ENCODE assay signal across 9 cellular contexts in the genomic region with DNA sequence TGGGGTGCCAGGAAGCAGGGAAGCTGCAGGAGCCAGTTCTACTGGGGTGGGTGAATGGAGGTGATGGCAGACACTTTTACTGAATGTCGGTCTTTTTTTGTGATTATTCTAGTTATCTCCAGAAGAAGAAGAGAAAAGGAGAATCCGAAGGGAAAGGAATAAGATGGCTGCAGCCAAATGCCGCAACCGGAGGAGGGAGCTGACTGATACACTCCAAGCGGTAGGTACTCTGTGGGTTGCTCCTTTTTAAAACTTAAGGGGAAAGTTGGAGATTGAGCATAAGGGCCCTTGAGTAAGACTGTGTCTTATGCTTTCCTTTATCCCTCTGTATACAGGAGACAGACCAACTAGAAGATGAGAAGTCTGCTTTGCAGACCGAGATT. TPM values are rescaled to one million over a fixed set of nuclear protein-coding genes. Genes with fewer than 3 reads are reported as not detected.
A peak's percentile ranks its signal among the peaks of the same experiment; 100 is the strongest.
DNase-seq lines count a peak whose midpoint lies in the region; ATAC-seq, FAIRE-seq and TF ChIP-seq lines count a peak whose summit lies in the region.
"Had no signal": no experiment of that assay in that cellular context is flagged by ENCODE, and none has a peak within 500 bp of the region (broad histone marks: within the 10 kb centered on the region; RNA-seq: fewer than 3 reads in every experiment).

No MANE protein-coding gene starts in this region.

- H3K36me3 Mint-ChIP-seq in endodermal cell (ENCODE audit: low read depth), result peaks cover 15% of the 10 kb centered on the region
- H3K36me3 Mint-ChIP-seq in naive thymus-derived CD4-positive, alpha-beta T cell, result peaks cover 3 to 12% (median 5%) of the 10 kb centered on the region in 5 donors

- H3K27me3 Mint-ChIP-seq in endodermal cell (ENCODE audit: insufficient read depth), result peaks cover 28% of the 10 kb centered on the region
- peaks cover 0 to 75% (median 3%) of the 10 kb centered on the region in 5 donors for H3K27me3 Mint-ChIP-seq in naive thymus-derived CD4-positive, alpha-beta T cell

- H3K27me3 ChIP-seq in endodermal cell (ENCODE audit: control insufficient read depth, insufficient read depth, low read length, poor library complexity, severe bottlenecking), result peaks cover 7% of the 10 kb centered on the region
- peaks cover 4 to 5% of the 10 kb centered on the region in 2 donors for H3K27me3 ChIP-seq in naive thymus-derived CD4-positive, alpha-beta T cell (ENCODE audit: control insufficient read depth in 2 of 2, insufficient read depth in 2 of 2, low read length in 2 of 2)
- no peaks in the 10 kb centered on the region for H3K27me3 ChIP-seq in SJCRH30

- H3K36me3 ChIP-seq in endodermal cell (ENCODE audit: control insufficient read depth, insufficient read depth, low read length), result no peaks in the 10 kb centered on the region
- peaks cover 0 to 22% (median 0%) of the 10 kb centered on the region in 3 experiments for H3K36me3 ChIP-seq in naive thymus-derived CD4-positive, alpha-beta T cell (ENCODE audit: control insufficient read depth in 2 of 3, insufficient read depth in 3 of 3, low read length in 3 of 3)
- H3K36me3 ChIP-seq in SJCRH30, result no peaks in the 10 kb centered on the region

- H3K27ac ChIP-seq in A549 (no peak overlapping the region), RWPE1 (peak overlapping the region; percentile 97), endodermal cell (ENCODE audit: low read depth, low read length) (no peak overlapping the region), SJCRH30 (no peak overlapping the region)
- no peak overlapping the region for H3K27ac ChIP-seq in naive thymus-derived CD4-positive, alpha-beta T cell (ENCODE audit: low read depth, low read length)

- no peak for ATAC-seq in A549
- ATAC-seq in naive thymus-derived CD4-positive, alpha-beta T cell, result no peak
- no peak for ATAC-seq in GM21390 (IDR thresholded peaks at IDR 0.05; ENCODE audit: unreplicated experiment)

- TF ChIP-seq RAD21 in A549 (conservative IDR thresholded peaks at IDR 0.05 in 1 of 2, IDR thresholded peaks at IDR 0.05 in 1 of 2), result no peak

- POLR2A ChIA-PET in A549 (lab: Yijun Ruan, JAX) (interaction anchor here (2.3 kb wide), 1 partner anchor 14 kb away, joined by 8 read pairs; no protein-coding TSS in a partner anchor), RWPE1 (lab: Yijun Ruan, JAX; ENCODE audit: low non-redundant PET) (interaction anchor here (0.6 kb wide), 3 partner anchors 100 to 117 kb away, joined by 4 to 5 read pairs (median 4); no protein-coding TSS in a partner anchor)
- POLR2A ChIA-PET in naive thymus-derived CD4-positive, alpha-beta T cell (lab: Charles Lee), result interaction anchor here (1.4 to 1.5 kb wide), 2 partner anchors 9 to 10 kb away, joined by 4 to 5 read pairs; no protein-coding TSS in a partner anchor

- H3K4me3 ChIP-seq in A549 (no peak overlapping the region), endodermal cell (ENCODE audit: low read length) (peak overlapping the region; percentile 84), SJCRH30 (no peak overlapping the region)
- H3K4me3 ChIP-seq in naive thymus-derived CD4-positive, alpha-beta T cell (ENCODE audit: low read length), result no peak overlapping the region

- no peak for TF ChIP-seq CTCF in A549 (IDR thresholded peaks at IDR 0.05)
- TF ChIP-seq CTCF in RWPE1 (conservative IDR thresholded peaks at IDR 0.05; ENCODE audit: low read depth), result no peak
- TF ChIP-seq CTCF in endodermal cell (conservative IDR thresholded peaks at IDR 0.05), result no peak

- TF ChIP-seq EP300 in A549 (IDR thresholded peaks at IDR 0.05), result no peak

- peaks cover 30% of the 10 kb centered on the region for H3K4me1 Mint-ChIP-seq in endodermal cell
- H3K4me1 Mint-ChIP-seq in naive thymus-derived CD4-positive, alpha-beta T cell, result peaks cover 15 to 48% (median 34%) of the 10 kb centered on the region in 7 donors

- CTCF ChIA-PET in A549 (lab: Yijun Ruan, JAX), result interaction anchor here (0.8 to 2.2 kb wide), 5 partner anchors 10 to 149 kb away, joined by 3 to 10 read pairs (median 5); no protein-coding TSS in a partner anchor
- CTCF ChIA-PET in RWPE1 (lab: Yijun Ruan, JAX), result interaction anchor here (0.7 kb wide), 1 partner anchor 406 kb away, joined by 5 read pairs; no protein-coding TSS in a partner anchor
- CTCF ChIA-PET in naive thymus-derived CD4-positive, alpha-beta T cell (lab: Charles Lee), result no interaction called here

- 88% methylated on average over 6 of the region's 6 CpGs for WGBS in A549 (ENCODE audit: missing lambda C conversion rate)
- WGBS in endodermal cell (ENCODE audit: insufficient coverage in 1 of 2, insufficient read length in 1 of 2), 2 experiments, result 48 to 50% methylated on average over 6 of the region's 6 CpGs

- H3K9me3 ChIP-seq in A549, result no peaks in the 10 kb centered on the region
- no peaks in the 10 kb centered on the region for H3K9me3 ChIP-seq in endodermal cell (ENCODE audit: control insufficient read depth, low read length)
- no peaks in the 10 kb centered on the region for H3K9me3 ChIP-seq in naive thymus-derived CD4-positive, alpha-beta T cell (ENCODE audit: control insufficient read depth in 2 of 3, low read length in 3 of 3)
- H3K9me3 ChIP-seq in SJCRH30 (replicated peaks), result no peaks in the 10 kb centered on the region

- H3K9me3 Mint-ChIP-seq in endodermal cell, result no peaks in the 10 kb centered on the region
- peaks cover 0 to 20% (median 0%) of the 10 kb centered on the region in 11 donors for H3K9me3 Mint-ChIP-seq in naive thymus-derived CD4-positive, alpha-beta T cell

- TF ChIP-seq POLR2A in A549 (IDR thresholded peaks at IDR 0.05; ENCODE audit: low read length), result no peak

- H3K4me1 ChIP-seq in A549 (peaks cover 40% of the 10 kb centered on the region), endodermal cell (ENCODE audit: control insufficient read depth, insufficient read depth, low read length) (peaks cover 8% of the 10 kb centered on the region), SJCRH30 (no peaks in the 10 kb centered on the region; the same call in 1 of the 2 replicates)
- peaks cover 25 to 27% of the 10 kb centered on the region in 2 donors for H3K4me1 ChIP-seq in naive thymus-derived CD4-positive, alpha-beta T cell (ENCODE audit: control insufficient read depth in 2 of 2, insufficient read depth in 2 of 2, low read length in 2 of 2)

- FAIRE-seq in A549 (lab: Jason Lieb, UNC), result no peak

- H3K4me2 ChIP-seq in A549, result peak overlapping the region; percentile 91

- intact Hi-C loops in naive thymus-derived CD4-positive, alpha-beta T cell (cut with micrococcal nuclease), result no loop called here

- peak overlapping the region; percentile 100 for H3K27ac Mint-ChIP-seq in endodermal cell
- peak overlapping the region; percentile 50 to 99 (median 99) for H3K27ac Mint-ChIP-seq in naive thymus-derived CD4-positive, alpha-beta T cell

- peak overlapping the region; percentile 81 for H3K4me3 Mint-ChIP-seq in endodermal cell
- H3K4me3 Mint-ChIP-seq in naive thymus-derived CD4-positive, alpha-beta T cell, result peak overlapping the region; percentile 92 to 97 (median 94)

- H3K9ac ChIP-seq in endodermal cell (ENCODE audit: extremely low read depth, low read length, poor library complexity, severe bottlenecking), result peak overlapping the region; percentile 98

- DNase-seq in A549 (ENCODE audit: low read depth in 1 of 2, low spot score in 1 of 2) (no peak), RWPE1 (ENCODE audit: low spot score) (no peak), endodermal cell (no peak), AG08396 (ENCODE audit: low spot score) (no peak), NCI-H1694 (lab: John Stamatoyannopoulos, UW) (no peak), SJCRH30 (no peak)
- DNase-seq in naive thymus-derived CD4-positive, alpha-beta T cell, result peak in 1 of 9 donors; percentile 22
- DNase-seq: dermis blood vessel endothelial cell had no signal

TF ChIP-seq in A549, 52 proteins besides CTCF, POLR2A, EP300 and RAD21 (continues in another document):
- TF ChIP-seq, protein P1, sequence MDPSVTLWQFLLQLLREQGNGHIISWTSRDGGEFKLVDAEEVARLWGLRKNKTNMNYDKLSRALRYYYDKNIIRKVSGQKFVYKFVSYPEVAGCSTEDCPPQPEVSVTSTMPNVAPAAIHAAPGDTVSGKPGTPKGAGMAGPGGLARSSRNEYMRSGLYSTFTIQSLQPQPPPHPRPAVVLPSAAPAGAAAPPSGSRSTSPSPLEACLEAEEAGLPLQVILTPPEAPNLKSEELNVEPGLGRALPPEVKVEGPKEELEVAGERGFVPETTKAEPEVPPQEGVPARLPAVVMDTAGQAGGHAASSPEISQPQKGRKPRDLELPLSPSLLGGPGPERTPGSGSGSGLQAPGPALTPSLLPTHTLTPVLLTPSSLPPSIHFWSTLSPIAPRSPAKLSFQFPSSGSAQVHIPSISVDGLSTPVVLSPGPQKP (IDR thresholded peaks at IDR 0.05; ENCODE audit: low read depth, low read length), result no peak
- TF ChIP-seq EHF (CRISPR knock-in tag; IDR thresholded peaks at IDR 0.05), result no peak
- TF ChIP-seq HEYL (CRISPR knock-in tag; IDR thresholded peaks at IDR 0.05), result no peak
- peak; percentile 93; the same call in 1 of the 2 replicates for TF ChIP-seq HOXA7 (CRISPR knock-in tag; IDR thresholded peaks at IDR 0.05)
- TF ChIP-seq, protein P2, sequence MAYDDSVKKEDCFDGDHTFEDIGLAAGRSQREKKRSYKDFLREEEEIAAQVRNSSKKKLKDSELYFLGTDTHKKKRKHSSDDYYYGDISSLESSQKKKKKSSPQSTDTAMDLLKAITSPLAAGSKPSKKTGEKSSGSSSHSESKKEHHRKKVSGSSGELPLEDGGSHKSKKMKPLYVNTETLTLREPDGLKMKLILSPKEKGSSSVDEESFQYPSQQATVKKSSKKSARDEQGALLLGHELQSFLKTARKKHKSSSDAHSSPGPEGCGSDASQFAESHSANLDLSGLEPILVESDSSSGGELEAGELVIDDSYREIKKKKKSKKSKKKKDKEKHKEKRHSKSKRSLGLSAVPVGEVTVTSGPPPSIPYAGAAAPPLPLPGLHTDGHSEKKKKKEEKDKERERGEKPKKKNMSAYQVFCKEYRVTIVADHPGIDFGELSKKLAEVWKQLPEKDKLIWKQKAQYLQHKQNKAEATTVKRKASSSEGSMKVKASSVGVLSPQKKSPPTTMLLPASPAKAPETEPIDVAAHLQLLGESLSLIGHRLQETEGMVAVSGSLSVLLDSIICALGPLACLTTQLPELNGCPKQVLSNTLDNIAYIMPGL (CRISPR knock-in tag; IDR thresholded peaks at IDR 0.05; ENCODE audit: borderline replicate concordance), result peak; percentile 83; the same call in 1 of the 2 replicates
- TF ChIP-seq NR3C1 (IDR thresholded peaks at IDR 0.05), result no peak

RNA-seq across cellular contexts. Expression of gene FOS, which starts 1.8 kb away (rescaled TPM):
- polyA plus RNA-seq in A549 (2011; rRNA removed) (197 and 256 TPM in 2 replicates), A549 (2017; fragmentation: RNase III; extraction: RNeasy Plus Mini Kit Qiagen cat#74134 plus additional on column Dnase treatment) (2.0 to 4.2 TPM (median 2.7 TPM) in 3 replicates)
- polyA plus RNA-seq in A549 (2012; cell fraction: cytosol; rRNA removed), result 224 and 245 TPM in 2 replicates
- polyA plus RNA-seq in A549 (2012; cell fraction: nucleus; rRNA removed), result 701 and 1,020 TPM in 2 replicates
- polyA minus RNA-seq in A549 (2011; rRNA and poly(A)+ RNA removed), result 237 and 281 TPM in 2 replicates
- 10 to 100 TPM; 10.3 to 14.0 TPM for total RNA-seq in endodermal cell
- 7.9 TPM for polyA plus RNA-seq in endodermal cell (2013, experiment 1 of 2)
- 23.5 TPM for polyA plus RNA-seq in endodermal cell (2013, experiment 2 of 2)
- 1,000 to 10,000 TPM in 2 of 5 experiments, 10 to 100 TPM in 2, 1 to 10 TPM in 1; 9.4 to 4,557 (median 14.4) TPM for total RNA-seq in naive thymus-derived CD4-positive, alpha-beta T cell
- 10 to 100 TPM; 27.5 to 96.7 TPM for polyA plus RNA-seq in naive thymus-derived CD4-positive, alpha-beta T cell
- 2.9 and 3.1 TPM in 2 replicates for total RNA-seq in SJCRH30 (2014; rRNA removed; shearing (Covaris generic))
